20 cellular contexts compared by ENCODE assay signal in genomic region chr1:241896670-241896962, GRCh38. TPM values are rescaled to one million over a fixed set of nuclear protein-coding genes. Genes with fewer than 3 reads are reported as not detected.
"Had no signal": no experiment of that assay in that cellular context is flagged by ENCODE, and none has a peak within 500 bp of the region (broad histone marks: within the 10 kb centered on the region; RNA-seq: fewer than 3 reads in every experiment).

No MANE protein-coding gene starts in this region.

- H3K27ac ChIP-seq: adrenal gland, ascending aorta, left lung, neural progenitor cell, sigmoid colon, vagina had no signal

- H3K9me3 ChIP-seq: adrenal gland, ascending aorta, left lung, sigmoid colon, vagina had no signal

- H3K27me3 Mint-ChIP-seq: activated naive CD8-positive, alpha-beta T cell; naive thymus-derived CD4-positive, alpha-beta T cell; stimulated activated naive B cell treated with anti-CD40 and anti-IgM and Interleukin-4, amounts not matched to agents 10 μg/mL and 1 μg/mL and 100 μg/mL, for 72 hours had no signal

- H3K27me3 ChIP-seq: adrenal gland, ascending aorta, left lung, neural progenitor cell, sigmoid colon, vagina had no signal

- H3K4me1 Mint-ChIP-seq: naive thymus-derived CD4-positive, alpha-beta T cell; neural progenitor cell had no signal

- H3K4me1 ChIP-seq: adrenal gland, ascending aorta, left lung, neural progenitor cell, sigmoid colon, vagina had no signal

- H3K36me3 ChIP-seq: adrenal gland, ascending aorta, left lung, neural progenitor cell, sigmoid colon, vagina had no signal

- H3K9me3 Mint-ChIP-seq: activated T-cell treated with anti-CD3 and anti-CD28 coated beads, Interleukin-2, amount 50 U/mL, for 4 hours; activated T-helper 2 cell treated with anti-CD3 and anti-CD28 coated beads, Interferon-gamma antibody, Interleukin-2, Interleukin-4, amounts not matched to agents 10 μg/mL and 5 μg/mL and 100 μg/mL, durations not matched to agents 14 hours and 24 hours and 36 hours; naive thymus-derived CD4-positive, alpha-beta T cell; neural progenitor cell; stimulated activated naive B cell treated with anti-CD40 and anti-IgM and Interleukin-4, amounts not matched to agents 10 μg/mL and 1 μg/mL and 100 μg/mL, for 72 hours had no signal

- H3K4me3 Mint-ChIP-seq: activated naive CD8-positive, alpha-beta T cell; activated T-cell treated with anti-CD3 and anti-CD28 coated beads, Interleukin-2, amount 50 U/mL, for 4 hours; naive thymus-derived CD4-positive, alpha-beta T cell; neural progenitor cell; stimulated activated naive B cell treated with anti-CD40 and anti-IgM and Interleukin-4, amounts not matched to agents 10 μg/mL and 1 μg/mL and 100 μg/mL, for 72 hours had no signal

- H3K27ac Mint-ChIP-seq: activated naive CD8-positive, alpha-beta T cell; activated T-helper 2 cell treated with anti-CD3 and anti-CD28 coated beads, Interferon-gamma antibody, Interleukin-2, Interleukin-4, amounts not matched to agents 10 μg/mL and 5 μg/mL and 100 μg/mL, durations not matched to agents 14 hours and 24 hours and 36 hours; naive thymus-derived CD4-positive, alpha-beta T cell; stimulated activated naive B cell treated with anti-CD40 and anti-IgM and Interleukin-4, amounts not matched to agents 10 μg/mL and 1 μg/mL and 100 μg/mL, for 72 hours had no signal

- ATAC-seq: esophagus mucosa; naive thymus-derived CD4-positive, alpha-beta T cell had no signal

- H3K36me3 Mint-ChIP-seq: activated naive CD8-positive, alpha-beta T cell; stimulated activated naive B cell treated with anti-CD40 and anti-IgM and Interleukin-4, amounts not matched to agents 10 μg/mL and 1 μg/mL and 100 μg/mL, for 72 hours had no signal

- DNase-seq: activated CD4-positive, CD25-positive, alpha-beta regulatory T cell treated with anti-CD3 and anti-CD28 coated beads, Interleukin-2, amount 50 U/mL, for 72 hours; activated CD8-positive, alpha-beta memory T cell treated with anti-CD3 and anti-CD28 coated beads for 24 hours; activated CD8-positive, alpha-beta memory T cell treated with anti-CD3 and anti-CD28 coated beads, Interleukin-2, amount 50 U/mL, for 48 hours; activated naive CD4-positive, alpha-beta T cell; activated T-cell treated with anti-CD3 and anti-CD28 coated beads, Interleukin-2, amount 50 U/mL, for 4 hours; central memory CD4-positive, alpha-beta T cell; effector memory CD4-positive, alpha-beta T cell; left lung; sigmoid colon; stimulated activated naive B cell treated with anti-CD40 and anti-IgM and Interleukin-4, amounts not matched to agents 10 μg/mL and 1 μg/mL and 100 μg/mL, for 72 hours had no signal

- H3K4me3 ChIP-seq: adrenal gland, ascending aorta, left lung, lung, neural progenitor cell, sigmoid colon, smooth muscle cell, vagina had no signal

RNA-seq across cellular contexts. Expression of gene EXO1, which starts 48.6 kb away (rescaled TPM):
- total RNA-seq: ascending aorta had no signal
